ENCODE assay signal across 26 cellular contexts in the genomic region with DNA sequence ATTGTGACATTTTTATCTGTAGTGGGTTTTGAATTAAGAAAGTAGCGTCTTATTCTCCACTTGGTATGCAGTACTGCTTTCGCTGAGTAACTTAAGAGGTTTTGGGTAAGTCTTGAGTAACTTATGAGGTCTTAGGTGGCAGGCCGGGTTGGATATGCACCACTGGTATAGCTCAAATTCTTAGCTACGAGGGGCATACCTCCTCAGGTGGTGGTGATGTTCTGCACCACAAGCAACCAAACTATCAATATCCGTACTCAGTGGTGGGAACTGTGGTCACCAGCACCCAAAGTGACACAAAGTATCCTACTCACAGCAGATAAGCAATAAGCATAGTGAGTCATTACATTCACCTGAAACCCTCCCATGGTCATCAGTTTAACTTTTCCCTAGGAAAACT.
"Had no signal": no experiment of that assay in that cellular context is flagged by ENCODE, and none has a peak within 500 bp of the region (broad histone marks: within the 10 kb centered on the region; RNA-seq: fewer than 3 reads in every experiment).

No MANE protein-coding gene starts in this region.

- H3K36me3 ChIP-seq: colonic mucosa had no signal

- H3K4me1 Mint-ChIP-seq: endodermal cell, mesothelial cell of epicardium had no signal

- FAIRE-seq: endometrium, islet of Langerhans, keratinocyte had no signal

- DNase-seq: colonic mucosa; cortex of kidney; effector CD8-positive, alpha-beta T cell; effector memory CD8-positive, alpha-beta T cell; endodermal cell; erythroblast; esophagus squamous epithelium; foreskin fibroblast; gastrocnemius medialis; glutamatergic neuron; head of caudate nucleus; heart right ventricle; hippocampal formation; left cardiac atrium; left lung; left ventricle myocardium superior; lower lobe of right lung; mesenchymal stem cell; mucosa of descending colon had no signal

- H3K27ac Mint-ChIP-seq: dendritic cell treated with granulocyte-macrophage colony-stimulating factor and Interleukin-4, amounts not matched to agents 40 ng/mL and 50 ng/mL, for 4 days; effector memory CD8-positive, alpha-beta T cell; endodermal cell; mesothelial cell of epicardium had no signal

- H3K27ac ChIP-seq: colonic mucosa, epithelial cell of prostate, esophagus squamous epithelium, gastrocnemius medialis, heart right ventricle, left lung, lower lobe of right lung had no signal

- H3K9me3 ChIP-seq: colonic mucosa, esophagus squamous epithelium, gastrocnemius medialis, heart right ventricle, left lung, lower lobe of right lung, mucosa of descending colon had no signal

- H3K27me3 ChIP-seq: colonic mucosa, esophagus squamous epithelium, gastrocnemius medialis, heart right ventricle, left lung had no signal

- H3K4me3 ChIP-seq: colonic mucosa, esophagus squamous epithelium, gastrocnemius medialis, heart right ventricle, left lung, lower lobe of right lung, mucosa of descending colon had no signal

- H3K9me3 Mint-ChIP-seq: dendritic cell treated with granulocyte-macrophage colony-stimulating factor and Interleukin-4, amounts not matched to agents 40 ng/mL and 50 ng/mL, for 4 days; effector memory CD8-positive, alpha-beta T cell; endodermal cell; mesothelial cell of epicardium had no signal

- H3K4me1 ChIP-seq: colonic mucosa, esophagus squamous epithelium, gastrocnemius medialis, heart right ventricle, left lung, lower lobe of right lung had no signal

- H3K27me3 Mint-ChIP-seq: dendritic cell treated with granulocyte-macrophage colony-stimulating factor and Interleukin-4, amounts not matched to agents 40 ng/mL and 50 ng/mL, for 4 days; effector memory CD8-positive, alpha-beta T cell had no signal

- ATAC-seq: effector memory CD8-positive, alpha-beta T cell; esophagus mucosa; gastrocnemius medialis; heart right ventricle; left cardiac atrium; left lung; left ventricle myocardium superior; lower lobe of right lung; mucosa of descending colon had no signal

- H3K4me3 Mint-ChIP-seq: dendritic cell treated with granulocyte-macrophage colony-stimulating factor and Interleukin-4, amounts not matched to agents 40 ng/mL and 50 ng/mL, for 4 days; effector memory CD8-positive, alpha-beta T cell; endodermal cell; mesothelial cell of epicardium had no signal
